Comparison of ENCODE assay signal across 23 cellular contexts in the genomic region with DNA sequence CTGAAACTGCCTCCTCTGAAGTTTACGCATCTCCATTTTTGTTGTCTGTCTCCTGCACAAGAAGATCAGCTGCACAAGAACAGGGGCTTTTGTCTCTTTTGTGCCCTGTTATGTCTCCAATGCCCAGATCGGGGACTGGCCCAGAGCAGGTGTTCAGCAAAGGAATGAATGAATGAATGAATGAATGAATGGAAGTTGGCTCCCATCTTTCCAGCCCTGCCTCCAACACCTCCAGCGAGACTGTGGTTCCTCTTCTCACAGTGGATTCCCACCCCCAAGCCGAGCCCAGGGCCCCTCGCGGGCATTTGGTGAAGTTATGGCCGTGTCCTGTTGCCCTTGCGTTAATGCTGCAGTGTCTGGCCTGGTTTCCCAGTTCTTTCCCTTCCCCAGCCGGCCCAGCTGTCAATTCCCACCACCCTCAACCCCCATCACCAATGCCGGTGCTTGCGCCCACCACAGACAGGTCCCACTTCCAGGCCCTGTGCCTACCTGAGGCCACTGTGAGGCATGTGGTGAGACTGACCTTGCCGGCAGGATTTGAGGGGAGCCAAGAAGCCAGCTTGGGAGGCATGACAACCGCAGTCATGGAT.
"Had no signal": no experiment of that assay in that cellular context is flagged by ENCODE, and none has a peak within 500 bp of the region (broad histone marks: within the 10 kb centered on the region; RNA-seq: fewer than 3 reads in every experiment).

No MANE protein-coding gene starts in this region.

- H3K27me3 ChIP-seq: dorsolateral prefrontal cortex, heart left ventricle, left lung, right lobe of liver, transverse colon had no signal

- H3K9me3 ChIP-seq: heart left ventricle, left lung, psoas muscle, right lobe of liver, thoracic aorta, transverse colon had no signal

- H3K9me3 Mint-ChIP-seq: neural crest cell had no signal

- ATAC-seq: heart left ventricle; left lung; psoas muscle; right lobe of liver; stimulated activated naive B cell treated with anti-CD40 and anti-IgM and Interleukin-4, amounts not matched to agents 10 μg/mL and 1 μg/mL and 100 μg/mL, for 72 hours; stimulated activated naive CD8-positive, alpha-beta T cell treated with anti-CD3 and anti-CD28 coated beads, Interleukin-15, amount 100 ng/mL, for 72 hours had no signal

- FAIRE-seq: islet of Langerhans had no signal

- H3K4me3 Mint-ChIP-seq: neural crest cell; stimulated activated naive B cell treated with anti-CD40 and anti-IgM and Interleukin-4, amounts not matched to agents 10 μg/mL and 1 μg/mL and 100 μg/mL, for 72 hours; stimulated activated naive CD8-positive, alpha-beta T cell treated with anti-CD3 and anti-CD28 coated beads, Interleukin-15, amount 100 ng/mL, for 72 hours had no signal

- DNase-seq: caudate nucleus; cortex of kidney; effector CD8-positive, alpha-beta T cell; foreskin melanocyte; hypothalamus; mesenchymal stem cell; midbrain; occipital lobe; retina; stimulated activated CD4-positive, alpha-beta T cell treated with anti-CD3 and anti-CD28 coated beads, Interleukin-2, amount 100 ng/mL, for 24 hours; stimulated activated CD4-positive, alpha-beta T cell treated with anti-CD3 and anti-CD28 coated beads, Interleukin-4, amount 100 ng/mL, for 4 hours; stimulated activated naive B cell treated with anti-CD40 and anti-IgM and Interleukin-4, amounts not matched to agents 10 μg/mL and 1 μg/mL and 100 μg/mL, for 72 hours; stimulated activated naive CD8-positive, alpha-beta T cell treated with anti-CD3 and anti-CD28 coated beads, Interleukin-15, amount 100 ng/mL, for 72 hours; transverse colon had no signal

- H3K36me3 ChIP-seq: heart left ventricle, left lung, right lobe of liver, thoracic aorta, transverse colon had no signal

- H3K27me3 Mint-ChIP-seq: stimulated activated naive CD8-positive, alpha-beta T cell treated with anti-CD3 and anti-CD28 coated beads, Interleukin-15, amount 100 ng/mL, for 72 hours had no signal

- H3K27ac ChIP-seq: dorsolateral prefrontal cortex, heart left ventricle, left lung, psoas muscle, right lobe of liver, thoracic aorta, transverse colon had no signal

- H3K36me3 Mint-ChIP-seq: stimulated activated naive B cell treated with anti-CD40 and anti-IgM and Interleukin-4, amounts not matched to agents 10 μg/mL and 1 μg/mL and 100 μg/mL, for 72 hours had no signal

- H3K4me1 ChIP-seq: psoas muscle, right lobe of liver, transverse colon had no signal

- H3K4me1 Mint-ChIP-seq: stimulated activated naive CD8-positive, alpha-beta T cell treated with anti-CD3 and anti-CD28 coated beads, Interleukin-15, amount 100 ng/mL, for 72 hours had no signal

- H3K4me3 ChIP-seq: dorsolateral prefrontal cortex, heart left ventricle, left lung, lung, psoas muscle, right lobe of liver, thoracic aorta, transverse colon had no signal

- H3K27ac Mint-ChIP-seq: stimulated activated naive CD8-positive, alpha-beta T cell treated with anti-CD3 and anti-CD28 coated beads, Interleukin-15, amount 100 ng/mL, for 72 hours had no signal
